Comparison of ENCODE assay signal across 1 cellular context in the genomic region with DNA sequence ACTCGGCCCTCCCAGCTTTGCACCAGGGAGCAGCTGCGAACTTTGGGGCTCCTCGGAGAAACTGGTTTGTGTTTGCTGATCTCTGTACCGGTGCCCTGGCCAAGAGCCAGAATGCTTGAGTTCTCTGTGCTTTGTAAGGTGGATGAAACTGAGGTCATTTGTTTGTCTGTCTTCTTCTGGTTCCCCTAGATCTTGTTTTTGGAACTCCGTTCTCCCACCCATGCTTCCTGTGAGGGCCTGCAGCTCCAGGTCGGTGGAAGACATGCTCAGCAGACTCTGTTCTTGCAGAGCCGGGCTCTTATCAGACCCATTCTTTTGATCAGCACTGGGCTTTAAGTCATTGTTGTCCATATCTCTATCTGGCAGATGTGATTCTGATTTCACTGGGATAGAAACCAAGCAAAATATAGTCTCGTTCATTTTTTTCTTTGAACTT.
TF ChIP-seq lines count a peak whose summit lies in the region.

No MANE protein-coding gene starts in this region.

TF ChIP-seq in GM23338, 12 proteins besides CTCF, POLR2A, EP300 and RAD21 (continued from another document):
- TF ChIP-seq, protein P1, sequence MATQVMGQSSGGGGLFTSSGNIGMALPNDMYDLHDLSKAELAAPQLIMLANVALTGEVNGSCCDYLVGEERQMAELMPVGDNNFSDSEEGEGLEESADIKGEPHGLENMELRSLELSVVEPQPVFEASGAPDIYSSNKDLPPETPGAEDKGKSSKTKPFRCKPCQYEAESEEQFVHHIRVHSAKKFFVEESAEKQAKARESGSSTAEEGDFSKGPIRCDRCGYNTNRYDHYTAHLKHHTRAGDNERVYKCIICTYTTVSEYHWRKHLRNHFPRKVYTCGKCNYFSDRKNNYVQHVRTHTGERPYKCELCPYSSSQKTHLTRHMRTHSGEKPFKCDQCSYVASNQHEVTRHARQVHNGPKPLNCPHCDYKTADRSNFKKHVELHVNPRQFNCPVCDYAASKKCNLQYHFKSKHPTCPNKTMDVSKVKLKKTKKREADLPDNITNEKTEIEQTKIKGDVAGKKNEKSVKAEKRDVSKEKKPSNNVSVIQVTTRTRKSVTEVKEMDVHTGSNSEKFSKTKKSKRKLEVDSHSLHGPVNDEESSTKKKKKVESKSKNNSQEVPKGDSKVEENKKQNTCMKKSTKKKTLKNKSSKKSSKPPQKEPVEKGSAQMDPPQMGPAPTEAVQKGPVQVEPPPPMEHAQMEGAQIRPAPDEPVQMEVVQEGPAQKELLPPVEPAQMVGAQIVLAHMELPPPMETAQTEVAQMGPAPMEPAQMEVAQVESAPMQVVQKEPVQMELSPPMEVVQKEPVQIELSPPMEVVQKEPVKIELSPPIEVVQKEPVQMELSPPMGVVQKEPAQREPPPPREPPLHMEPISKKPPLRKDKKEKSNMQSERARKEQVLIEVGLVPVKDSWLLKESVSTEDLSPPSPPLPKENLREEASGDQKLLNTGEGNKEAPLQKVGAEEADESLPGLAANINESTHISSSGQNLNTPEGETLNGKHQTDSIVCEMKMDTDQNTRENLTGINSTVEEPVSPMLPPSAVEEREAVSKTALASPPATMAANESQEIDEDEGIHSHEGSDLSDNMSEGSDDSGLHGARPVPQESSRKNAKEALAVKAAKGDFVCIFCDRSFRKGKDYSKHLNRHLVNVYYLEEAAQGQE (IDR thresholded peaks at IDR 0.05; ENCODE audit: unreplicated experiment) = no peak
- TF ChIP-seq POLR2AphosphoS5 (IDR thresholded peaks at IDR 0.05; ENCODE audit: low read depth) = no peak
- TF ChIP-seq CREB1 (CRISPR knock-in tag; IDR thresholded peaks at IDR 0.05; ENCODE audit: low read depth) = no peak
- TF ChIP-seq, protein P2, sequence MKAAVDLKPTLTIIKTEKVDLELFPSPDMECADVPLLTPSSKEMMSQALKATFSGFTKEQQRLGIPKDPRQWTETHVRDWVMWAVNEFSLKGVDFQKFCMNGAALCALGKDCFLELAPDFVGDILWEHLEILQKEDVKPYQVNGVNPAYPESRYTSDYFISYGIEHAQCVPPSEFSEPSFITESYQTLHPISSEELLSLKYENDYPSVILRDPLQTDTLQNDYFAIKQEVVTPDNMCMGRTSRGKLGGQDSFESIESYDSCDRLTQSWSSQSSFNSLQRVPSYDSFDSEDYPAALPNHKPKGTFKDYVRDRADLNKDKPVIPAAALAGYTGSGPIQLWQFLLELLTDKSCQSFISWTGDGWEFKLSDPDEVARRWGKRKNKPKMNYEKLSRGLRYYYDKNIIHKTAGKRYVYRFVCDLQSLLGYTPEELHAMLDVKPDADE (IDR thresholded peaks at IDR 0.05) = no peak
- TF ChIP-seq EZH2 (IDR thresholded peaks at IDR 0.05; ENCODE audit: low read depth, unreplicated experiment) = no peak
- no peak for TF ChIP-seq JUNB (IDR thresholded peaks at IDR 0.05; ENCODE audit: unreplicated experiment)
- no peak for TF ChIP-seq NANOG (IDR thresholded peaks at IDR 0.05; ENCODE audit: borderline replicate concordance)
